Comparison of ENCODE assay signal across 2 cellular contexts in the genomic region with DNA sequence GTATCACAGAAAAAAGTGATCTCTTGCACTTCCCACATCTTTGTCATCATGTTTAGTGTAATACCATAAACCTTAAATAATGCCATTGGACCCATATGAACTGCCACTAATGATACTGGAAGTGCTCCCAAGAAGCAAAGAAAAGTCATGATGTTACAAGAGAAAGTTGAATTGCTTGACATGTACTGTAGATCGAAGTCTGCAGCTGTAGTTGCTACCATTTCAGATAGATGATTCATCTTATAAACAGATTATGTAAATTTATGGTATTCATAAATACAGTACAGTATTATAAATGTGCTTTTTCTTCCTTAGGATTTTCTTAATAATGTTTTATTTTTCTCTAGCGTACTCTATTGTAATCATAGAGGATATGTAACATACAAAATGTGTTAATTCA.
TF ChIP-seq lines count a peak whose summit lies in the region.

No MANE protein-coding gene starts in this region.

TF ChIP-seq in SK-N-SH treated with all-trans-retinoic acid at 6 μM for 48 hours, 23 proteins besides CTCF, POLR2A, EP300 and RAD21 (continued from another document):
- TF ChIP-seq PPARA (CRISPR knock-in tag; IDR thresholded peaks at IDR 0.05; ENCODE audit: borderline replicate concordance) (no peak), SNAI2 (CRISPR knock-in tag; IDR thresholded peaks at IDR 0.05) (no peak), BACH2 (CRISPR knock-in tag; IDR thresholded peaks at IDR 0.05; ENCODE audit: borderline replicate concordance) (no peak), TCF4 (CRISPR knock-in tag; IDR thresholded peaks at IDR 0.05; ENCODE audit: borderline replicate concordance) (no peak), ZNF8 (CRISPR knock-in tag; IDR thresholded peaks at IDR 0.05) (no peak), ESRRG (CRISPR knock-in tag; IDR thresholded peaks at IDR 0.05) (no peak), GLIS3 (CRISPR knock-in tag; IDR thresholded peaks at IDR 0.05) (no peak)
- TF ChIP-seq, protein P1, sequence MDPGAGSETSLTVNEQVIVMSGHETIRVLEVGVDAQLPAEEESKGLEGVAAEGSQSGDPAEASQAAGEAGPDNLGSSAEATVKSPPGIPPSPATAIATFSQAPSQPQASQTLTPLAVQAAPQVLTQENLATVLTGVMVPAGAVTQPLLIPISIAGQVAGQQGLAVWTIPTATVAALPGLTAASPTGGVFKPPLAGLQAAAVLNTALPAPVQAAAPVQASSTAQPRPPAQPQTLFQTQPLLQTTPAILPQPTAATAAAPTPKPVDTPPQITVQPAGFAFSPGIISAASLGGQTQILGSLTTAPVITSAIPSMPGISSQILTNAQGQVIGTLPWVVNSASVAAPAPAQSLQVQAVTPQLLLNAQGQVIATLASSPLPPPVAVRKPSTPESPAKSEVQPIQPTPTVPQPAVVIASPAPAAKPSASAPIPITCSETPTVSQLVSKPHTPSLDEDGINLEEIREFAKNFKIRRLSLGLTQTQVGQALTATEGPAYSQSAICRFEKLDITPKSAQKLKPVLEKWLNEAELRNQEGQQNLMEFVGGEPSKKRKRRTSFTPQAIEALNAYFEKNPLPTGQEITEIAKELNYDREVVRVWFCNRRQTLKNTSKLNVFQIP (CRISPR knock-in tag; IDR thresholded peaks at IDR 0.05; ENCODE audit: borderline replicate concordance, low read depth): no peak

TF ChIP-seq in SK-N-SH, 30 proteins besides CTCF, POLR2A, EP300 and RAD21:
- TF ChIP-seq, protein P2, sequence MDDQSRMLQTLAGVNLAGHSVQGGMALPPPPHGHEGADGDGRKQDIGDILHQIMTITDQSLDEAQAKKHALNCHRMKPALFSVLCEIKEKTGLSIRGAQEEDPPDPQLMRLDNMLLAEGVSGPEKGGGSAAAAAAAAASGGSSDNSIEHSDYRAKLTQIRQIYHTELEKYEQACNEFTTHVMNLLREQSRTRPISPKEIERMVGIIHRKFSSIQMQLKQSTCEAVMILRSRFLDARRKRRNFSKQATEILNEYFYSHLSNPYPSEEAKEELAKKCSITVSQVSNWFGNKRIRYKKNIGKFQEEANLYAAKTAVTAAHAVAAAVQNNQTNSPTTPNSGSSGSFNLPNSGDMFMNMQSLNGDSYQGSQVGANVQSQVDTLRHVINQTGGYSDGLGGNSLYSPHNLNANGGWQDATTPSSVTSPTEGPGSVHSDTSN (IDR thresholded peaks at IDR 0.05): no peak
- TF ChIP-seq, protein P3, sequence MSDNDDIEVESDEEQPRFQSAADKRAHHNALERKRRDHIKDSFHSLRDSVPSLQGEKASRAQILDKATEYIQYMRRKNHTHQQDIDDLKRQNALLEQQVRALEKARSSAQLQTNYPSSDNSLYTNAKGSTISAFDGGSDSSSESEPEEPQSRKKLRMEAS (IDR thresholded peaks at IDR 0.05; ENCODE audit: low read depth): no peak
- no peak for TF ChIP-seq POLR2AphosphoS5 (IDR thresholded peaks at IDR 0.05; ENCODE audit: low read depth, low read length)
- TF ChIP-seq RCOR1 (IDR thresholded peaks at IDR 0.05; ENCODE audit: low read length): no peak
